19 cellular contexts compared by ENCODE assay signal in the genomic region with DNA sequence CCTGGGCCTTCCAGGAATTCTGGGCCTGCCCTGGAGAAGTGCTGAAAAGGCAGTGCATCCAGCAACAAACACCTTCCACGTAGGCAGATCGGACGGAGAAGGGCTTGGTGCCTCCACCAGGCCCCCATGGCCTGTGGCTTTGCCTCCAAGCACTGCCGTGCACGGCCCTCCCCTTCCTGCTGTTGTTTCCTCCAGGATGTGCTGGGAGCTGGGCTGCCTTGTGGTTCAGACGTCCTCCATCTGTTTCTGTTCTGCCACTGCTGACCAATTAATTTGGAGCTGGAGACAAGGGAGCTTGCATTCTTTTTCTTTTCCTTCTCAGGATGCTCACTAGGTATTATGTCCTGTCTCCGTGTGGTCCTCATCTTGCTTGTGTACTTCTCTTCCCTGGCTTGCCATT.
DNase-seq lines count a peak whose midpoint lies in the region; TF ChIP-seq lines count a peak whose summit lies in the region.
"Had no signal": no experiment of that assay in that cellular context is flagged by ENCODE, and none has a peak within 500 bp of the region (broad histone marks: within the 10 kb centered on the region; RNA-seq: fewer than 3 reads in every experiment).

No MANE protein-coding gene starts in this region.

- in situ Hi-C loops in KBM-7 (cut with MboI; ENCODE audit: low pct_unique_long_range_greater_than_20kb, low sequenced_read_pairs) = no loop called here

- H3K27me3 Mint-ChIP-seq in brain = peaks cover 6% of the 10 kb centered on the region
- H3K27me3 Mint-ChIP-seq in nephron progenitor cell (ENCODE audit: low read depth, poor library complexity) = peaks cover 7% of the 10 kb centered on the region

- H3K27ac ChIP-seq in RWPE1 = no peak overlapping the region
- H3K27ac ChIP-seq: upper lobe of left lung had no signal

- TF ChIP-seq CTCF in brain (conservative IDR thresholded peaks at IDR 0.05) = no peak
- no peak for TF ChIP-seq CTCF in nephron progenitor cell (IDR thresholded peaks at IDR 0.05)
- TF ChIP-seq CTCF in RWPE1 (conservative IDR thresholded peaks at IDR 0.05; ENCODE audit: low read depth) = no peak

- H3K4me3 Mint-ChIP-seq in brain = peak overlapping the region in 2 of 5 experiments; percentile 20 to 24
- H3K4me3 Mint-ChIP-seq in nephron progenitor cell = peak overlapping the region; percentile 62
- H3K4me3 Mint-ChIP-seq: activated T-helper 1 cell treated with anti-CD3 and anti-CD28 coated beads, Interleukin-12 subunit alpha, Interleukin-12 subunit beta, Interleukin-2, Interleukin-4 antibody, amounts not matched to agents 30 ng/mL and 10 ng/mL and 1 ng/mL, durations not matched to agents 14 hours and 24 hours and 36 hours; naive thymus-derived CD8-positive, alpha-beta T cell; T-helper 2 cell treated with Interferon-gamma antibody and Interleukin-4, amounts not matched to agents 5 μg/mL and 100 μg/mL, for 36 hours had no signal

- H3K9me3 Mint-ChIP-seq in brain = peaks cover 0 to 2% (median 0%) of the 10 kb centered on the region in 5 experiments
- H3K9me3 Mint-ChIP-seq in nephron progenitor cell = peaks cover 11% of the 10 kb centered on the region
- H3K9me3 Mint-ChIP-seq: activated T-helper 1 cell treated with anti-CD3 and anti-CD28 coated beads, Interleukin-12 subunit alpha, Interleukin-12 subunit beta, Interleukin-2, Interleukin-4 antibody, amounts not matched to agents 30 ng/mL and 10 ng/mL and 1 ng/mL, durations not matched to agents 14 hours and 24 hours and 36 hours; T-helper 2 cell treated with Interferon-gamma antibody and Interleukin-4, amounts not matched to agents 5 μg/mL and 100 μg/mL, for 36 hours had no signal

- CTCF ChIA-PET in RWPE1 (lab: Yijun Ruan, JAX) = no interaction called here

- DNase-seq in DMS79 (lab: John Stamatoyannopoulos, UW) (peak; percentile 60), KBM-7 (peak; percentile 54), nephron progenitor cell (peak; percentile 21), GM19238 (ENCODE audit: insufficient read length, low spot score) (no peak), NCI-H446 (lab: John Stamatoyannopoulos, UW) (no peak), RWPE1 (ENCODE audit: low spot score) (no peak)
- DNase-seq in activated CD4-positive, alpha-beta T cell treated with anti-CD3 and anti-CD28 coated beads for 1 hour = no peak
- DNase-seq: AML-193; GF-D8; naive thymus-derived CD8-positive, alpha-beta T cell; NCI-H1694; NCI-H510A treated with DMSO at 0.1 percent for 48 hours; SIG-M5; stimulated activated CD4-positive, alpha-beta T cell treated with anti-CD3 and anti-CD28 coated beads, Interleukin-4, amount 100 ng/mL, for 24 hours had no signal

- POLR2A ChIA-PET in RWPE1 (lab: Yijun Ruan, JAX; ENCODE audit: low non-redundant PET) = no interaction called here

- H3K4me1 Mint-ChIP-seq in brain (peaks cover 61% of the 10 kb centered on the region), nephron progenitor cell (peaks cover 68% of the 10 kb centered on the region)

- H3K36me3 Mint-ChIP-seq in brain = no peaks in the 10 kb centered on the region
- peaks cover 5% of the 10 kb centered on the region for H3K36me3 Mint-ChIP-seq in nephron progenitor cell (ENCODE audit: low read depth)
- H3K36me3 Mint-ChIP-seq: activated naive CD8-positive, alpha-beta T cell; naive thymus-derived CD8-positive, alpha-beta T cell had no signal

- H3K27ac Mint-ChIP-seq in brain = peak overlapping the region in 3 of 5 experiments; percentile 57 to 85 (median 72)
- H3K27ac Mint-ChIP-seq in nephron progenitor cell = peak overlapping the region; percentile 90
- H3K27ac Mint-ChIP-seq: activated naive CD8-positive, alpha-beta T cell; activated T-helper 1 cell treated with anti-CD3 and anti-CD28 coated beads, Interleukin-12 subunit alpha, Interleukin-12 subunit beta, Interleukin-2, Interleukin-4 antibody, amounts not matched to agents 30 ng/mL and 10 ng/mL and 1 ng/mL, durations not matched to agents 14 hours and 24 hours and 36 hours; T-helper 2 cell treated with Interferon-gamma antibody and Interleukin-4, amounts not matched to agents 5 μg/mL and 100 μg/mL, for 36 hours had no signal

Comparison
In these comparisons a context has a peak if more than half of its experiments do, and no peak if none do; other contexts are left out.
1. DNase-seq: peak in DMS79 (single experiment), KBM-7 (single experiment) and nephron progenitor cell (single experiment); none in GM19238 (single experiment), activated CD4-positive, alpha-beta T cell treated with anti-CD3 and anti-CD28 coated beads for 1 hour (single experiment), NCI-H446 (0 of 2) and RWPE1 (single experiment).